In genomic region chr10:71268247-71268691, GRCh38 we compare ENCODE assay signal across 9 cellular contexts. TPM values are rescaled to one million over a fixed set of nuclear protein-coding genes. Genes with fewer than 3 reads are reported as not detected.
A peak's percentile ranks its signal among the peaks of the same experiment; 100 is the strongest.
DNase-seq lines count a peak whose midpoint lies in the region; ATAC-seq lines count a peak whose summit lies in the region.
"Had no signal": no experiment of that assay in that cellular context is flagged by ENCODE, and none has a peak within 500 bp of the region (broad histone marks: within the 10 kb centered on the region; RNA-seq: fewer than 3 reads in every experiment).

No MANE protein-coding gene starts in this region.

- H3K9me3 Mint-ChIP-seq in naive thymus-derived CD8-positive, alpha-beta T cell = no peaks in the 10 kb centered on the region

- ATAC-seq in right cardiac atrium = peak; percentile 32 to 41
- no peak for ATAC-seq in naive thymus-derived CD8-positive, alpha-beta T cell

- peak overlapping the region; percentile 62 for H3K27ac ChIP-seq in right cardiac atrium (ENCODE audit: low read length)

- peaks cover 18% of the 10 kb centered on the region for H3K4me1 ChIP-seq in right cardiac atrium (ENCODE audit: control insufficient read depth, insufficient read depth, low read length)

- no peaks in the 10 kb centered on the region for H3K36me3 Mint-ChIP-seq in naive thymus-derived CD8-positive, alpha-beta T cell

- H3K9me3 ChIP-seq in right cardiac atrium (ENCODE audit: control insufficient read depth, low read length) = no peaks in the 10 kb centered on the region

- H3K4me3 ChIP-seq in right cardiac atrium (ENCODE audit: low read length) = no peak overlapping the region

- DNase-seq in DMS 273 (lab: John Stamatoyannopoulos, UW; ENCODE audit: unreplicated experiment) (peak; percentile 77), DMS 273 treated with DMSO at 0.1 percent for 48 hours (lab: John Stamatoyannopoulos, UW) (no peak), amniotic epithelial cell (ENCODE audit: low read depth) (peak; percentile 29), right cardiac atrium (peak; percentile 59 to 78 (median 74)), superior temporal gyrus (ENCODE audit: extremely low spot score) (peak; percentile 67), NCI-H1930 (lab: John Stamatoyannopoulos, UW) (no peak), NCI-H1417 treated with DMSO at 0.1 percent for 48 hours (lab: John Stamatoyannopoulos, UW) (no peak)
- no peak for DNase-seq in naive thymus-derived CD8-positive, alpha-beta T cell

- intact Hi-C loops in right cardiac atrium (cut with DNase I) = loop anchor here in 3 of 4 donors (5.0 kb wide), 1 partner anchor 56 kb away; the partner anchor contains the start of gene UNC5B (in 3 of the 3)

- no peaks in the 10 kb centered on the region for H3K27me3 ChIP-seq in right cardiac atrium (ENCODE audit: control insufficient read depth, insufficient read depth)

- no peak overlapping the region for H3K27ac Mint-ChIP-seq in naive thymus-derived CD8-positive, alpha-beta T cell

- no peaks in the 10 kb centered on the region for H3K4me1 Mint-ChIP-seq in naive thymus-derived CD8-positive, alpha-beta T cell

- H3K4me3 Mint-ChIP-seq in naive thymus-derived CD8-positive, alpha-beta T cell = no peak overlapping the region

- 41% methylated on average over 8 of the region's 8 CpGs for WGBS in right cardiac atrium

- POLR2A ChIA-PET in naive thymus-derived CD8-positive, alpha-beta T cell (lab: Charles Lee) = no interaction called here

- no peaks in the 10 kb centered on the region for H3K27me3 Mint-ChIP-seq in naive thymus-derived CD8-positive, alpha-beta T cell

RNA-seq across cellular contexts. Expression of gene SLC29A3, which starts 50.8 kb away (rescaled TPM):
- total RNA-seq in right cardiac atrium = 1 to 10 TPM; 2.2 to 2.7 (median 2.4) TPM
- polyA plus RNA-seq in right cardiac atrium = 1.4 TPM
- total RNA-seq in naive thymus-derived CD8-positive, alpha-beta T cell = 10 to 100 TPM in 1 of 2 experiments, 1 to 10 TPM in 1; 8.6 to 10.4 TPM
- polyA plus RNA-seq in naive thymus-derived CD8-positive, alpha-beta T cell = 1 to 10 TPM; 3.7 to 8.2 (median 4.6) TPM

RNA-seq across cellular contexts. Expression of gene UNC5B, which starts 55.9 kb away (rescaled TPM):
- 10 to 100 TPM; 17.0 to 26.6 (median 24.0) TPM for total RNA-seq in right cardiac atrium
- polyA plus RNA-seq in right cardiac atrium = 12.4 TPM
- total RNA-seq in naive thymus-derived CD8-positive, alpha-beta T cell = not detected
- polyA plus RNA-seq in naive thymus-derived CD8-positive, alpha-beta T cell = under 1 TPM in 1 of 3 donors, not detected in 2; 0.03 TPM
- total RNA-seq: T-helper 2 cell treated with Interferon-gamma antibody and Interleukin-4, amounts not matched to agents 100 ng/mL and 5 ng/mL, for 36 hours had no signal

Comparison
In these comparisons a context has a peak if more than half of its experiments do, and no peak if none do; other contexts are left out.
1. DNase-seq: peak in DMS 273 (single experiment), amniotic epithelial cell (single experiment), right cardiac atrium (3 of 3) and superior temporal gyrus (single experiment); none in DMS 273 treated with DMSO at 0.1 percent for 48 hours (single experiment), NCI-H1930 (0 of 2), NCI-H1417 treated with DMSO at 0.1 percent for 48 hours (single experiment) and naive thymus-derived CD8-positive, alpha-beta T cell (0 of 10).
2. ATAC-seq: peak in right cardiac atrium (2 of 2); none in naive thymus-derived CD8-positive, alpha-beta T cell (0 of 2).
3. RNA of gene UNC5B, which starts 55.9 kb away (total RNA-seq): 17.0 to 26.6 TPM in right cardiac atrium; not detected in naive thymus-derived CD8-positive, alpha-beta T cell; every median in the first group is over 10 times any median in the second.